In the genomic region with DNA sequence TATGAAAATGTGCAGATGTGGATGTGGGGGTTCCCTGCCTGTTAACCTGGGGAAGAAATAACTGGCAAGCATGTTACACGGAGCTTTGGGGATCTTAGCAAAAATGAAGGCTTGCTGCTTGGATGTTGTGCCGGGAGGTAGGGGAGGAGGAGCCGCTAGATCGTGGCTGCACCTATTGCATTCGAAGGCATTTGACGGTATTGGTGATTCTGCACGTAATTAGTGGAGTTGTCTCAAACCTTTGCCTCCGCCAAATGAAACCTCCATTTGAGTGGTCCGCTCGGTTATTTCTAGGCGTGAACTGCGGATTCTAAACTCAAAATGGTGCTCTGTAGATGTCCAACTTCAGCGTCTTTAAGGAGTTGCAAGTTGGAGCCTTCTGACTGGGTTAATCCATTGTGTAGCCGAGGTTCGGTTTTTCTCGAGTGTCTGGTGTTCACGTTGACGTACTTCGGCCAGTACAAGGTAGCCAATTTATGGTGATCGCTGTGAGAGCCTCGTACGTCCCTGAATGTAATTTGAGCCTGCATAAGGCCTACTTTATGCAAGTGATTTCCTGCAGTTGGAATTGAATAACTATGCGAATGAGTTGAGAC, we compare ENCODE assay signal across 1 cellular context.
TF ChIP-seq lines count a peak whose summit lies in the region.

No MANE protein-coding gene starts in this region.

TF ChIP-seq in SK-N-SH, 30 proteins besides CTCF, POLR2A, EP300 and RAD21 (continued from another document):
- TF ChIP-seq, protein P1, sequence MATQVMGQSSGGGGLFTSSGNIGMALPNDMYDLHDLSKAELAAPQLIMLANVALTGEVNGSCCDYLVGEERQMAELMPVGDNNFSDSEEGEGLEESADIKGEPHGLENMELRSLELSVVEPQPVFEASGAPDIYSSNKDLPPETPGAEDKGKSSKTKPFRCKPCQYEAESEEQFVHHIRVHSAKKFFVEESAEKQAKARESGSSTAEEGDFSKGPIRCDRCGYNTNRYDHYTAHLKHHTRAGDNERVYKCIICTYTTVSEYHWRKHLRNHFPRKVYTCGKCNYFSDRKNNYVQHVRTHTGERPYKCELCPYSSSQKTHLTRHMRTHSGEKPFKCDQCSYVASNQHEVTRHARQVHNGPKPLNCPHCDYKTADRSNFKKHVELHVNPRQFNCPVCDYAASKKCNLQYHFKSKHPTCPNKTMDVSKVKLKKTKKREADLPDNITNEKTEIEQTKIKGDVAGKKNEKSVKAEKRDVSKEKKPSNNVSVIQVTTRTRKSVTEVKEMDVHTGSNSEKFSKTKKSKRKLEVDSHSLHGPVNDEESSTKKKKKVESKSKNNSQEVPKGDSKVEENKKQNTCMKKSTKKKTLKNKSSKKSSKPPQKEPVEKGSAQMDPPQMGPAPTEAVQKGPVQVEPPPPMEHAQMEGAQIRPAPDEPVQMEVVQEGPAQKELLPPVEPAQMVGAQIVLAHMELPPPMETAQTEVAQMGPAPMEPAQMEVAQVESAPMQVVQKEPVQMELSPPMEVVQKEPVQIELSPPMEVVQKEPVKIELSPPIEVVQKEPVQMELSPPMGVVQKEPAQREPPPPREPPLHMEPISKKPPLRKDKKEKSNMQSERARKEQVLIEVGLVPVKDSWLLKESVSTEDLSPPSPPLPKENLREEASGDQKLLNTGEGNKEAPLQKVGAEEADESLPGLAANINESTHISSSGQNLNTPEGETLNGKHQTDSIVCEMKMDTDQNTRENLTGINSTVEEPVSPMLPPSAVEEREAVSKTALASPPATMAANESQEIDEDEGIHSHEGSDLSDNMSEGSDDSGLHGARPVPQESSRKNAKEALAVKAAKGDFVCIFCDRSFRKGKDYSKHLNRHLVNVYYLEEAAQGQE (IDR thresholded peaks at IDR 0.05; ENCODE audit: low read depth, low read length) = no peak
- TF ChIP-seq EZH2phosphoT487 (IDR thresholded peaks at IDR 0.05; ENCODE audit: borderline replicate concordance, low read depth) = no peak
- no peak for TF ChIP-seq RXRA (IDR thresholded peaks at IDR 0.05; ENCODE audit: borderline replicate concordance, low read depth)
- TF ChIP-seq RFX5 (IDR thresholded peaks at IDR 0.05; ENCODE audit: low read length) = no peak
- TF ChIP-seq POLR2AphosphoS5 (IDR thresholded peaks at IDR 0.05; ENCODE audit: low read depth, low read length) = no peak
- TF ChIP-seq, protein P2, sequence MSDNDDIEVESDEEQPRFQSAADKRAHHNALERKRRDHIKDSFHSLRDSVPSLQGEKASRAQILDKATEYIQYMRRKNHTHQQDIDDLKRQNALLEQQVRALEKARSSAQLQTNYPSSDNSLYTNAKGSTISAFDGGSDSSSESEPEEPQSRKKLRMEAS (IDR thresholded peaks at IDR 0.05; ENCODE audit: low read depth) = 0 out of 2 replicates have a peak, but pooled peaks have one; percentile 23
- TF ChIP-seq, protein P3, sequence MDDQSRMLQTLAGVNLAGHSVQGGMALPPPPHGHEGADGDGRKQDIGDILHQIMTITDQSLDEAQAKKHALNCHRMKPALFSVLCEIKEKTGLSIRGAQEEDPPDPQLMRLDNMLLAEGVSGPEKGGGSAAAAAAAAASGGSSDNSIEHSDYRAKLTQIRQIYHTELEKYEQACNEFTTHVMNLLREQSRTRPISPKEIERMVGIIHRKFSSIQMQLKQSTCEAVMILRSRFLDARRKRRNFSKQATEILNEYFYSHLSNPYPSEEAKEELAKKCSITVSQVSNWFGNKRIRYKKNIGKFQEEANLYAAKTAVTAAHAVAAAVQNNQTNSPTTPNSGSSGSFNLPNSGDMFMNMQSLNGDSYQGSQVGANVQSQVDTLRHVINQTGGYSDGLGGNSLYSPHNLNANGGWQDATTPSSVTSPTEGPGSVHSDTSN (IDR thresholded peaks at IDR 0.05) = no peak
- TF ChIP-seq ELF1 (IDR thresholded peaks at IDR 0.05) = no peak
- no peak for TF ChIP-seq SIN3A (IDR thresholded peaks at IDR 0.05; ENCODE audit: borderline replicate concordance, low read depth, low read length)
- no peak for TF ChIP-seq NRF1 (IDR thresholded peaks at IDR 0.05; ENCODE audit: low read depth, low read length)
- no peak for TF ChIP-seq YY1 (IDR thresholded peaks at IDR 0.05; ENCODE audit: low read depth)
- TF ChIP-seq, protein P4, sequence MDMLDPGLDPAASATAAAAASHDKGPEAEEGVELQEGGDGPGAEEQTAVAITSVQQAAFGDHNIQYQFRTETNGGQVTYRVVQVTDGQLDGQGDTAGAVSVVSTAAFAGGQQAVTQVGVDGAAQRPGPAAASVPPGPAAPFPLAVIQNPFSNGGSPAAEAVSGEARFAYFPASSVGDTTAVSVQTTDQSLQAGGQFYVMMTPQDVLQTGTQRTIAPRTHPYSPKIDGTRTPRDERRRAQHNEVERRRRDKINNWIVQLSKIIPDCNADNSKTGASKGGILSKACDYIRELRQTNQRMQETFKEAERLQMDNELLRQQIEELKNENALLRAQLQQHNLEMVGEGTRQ (IDR thresholded peaks at IDR 0.05; ENCODE audit: borderline replicate concordance, low read depth, low read length) = no peak
